ENCODE assay signal across 25 cellular contexts in genomic region chr4:7867191-7867590, GRCh38.
DNase-seq lines count a peak whose midpoint lies in the region; ATAC-seq, FAIRE-seq and TF ChIP-seq lines count a peak whose summit lies in the region.
"Had no signal": no experiment of that assay in that cellular context is flagged by ENCODE, and none has a peak within 500 bp of the region (broad histone marks: within the 10 kb centered on the region; RNA-seq: fewer than 3 reads in every experiment).

No MANE protein-coding gene starts in this region.

- TF ChIP-seq POLR2A in A549 (IDR thresholded peaks at IDR 0.05; ENCODE audit: low read length): no peak

- peaks cover 82% of the 10 kb centered on the region for H3K4me1 ChIP-seq in A549
- H3K4me1 ChIP-seq in ACC112 (ENCODE audit: control insufficient read depth, insufficient read depth, low read length, unreplicated experiment): peaks cover 59% of the 10 kb centered on the region

- CTCF ChIA-PET in A549 (lab: Yijun Ruan, JAX): interaction anchor here (0.9 to 6.6 kb wide), 3 partner anchors 63 to 110 kb away, joined by 3 to 39 read pairs (median 3); no protein-coding TSS in a partner anchor

- TF ChIP-seq RAD21 in A549 (conservative IDR thresholded peaks at IDR 0.05 in 1 of 2, IDR thresholded peaks at IDR 0.05 in 1 of 2): no peak

- H3K4me2 ChIP-seq in A549: peak overlapping the region; percentile 65
- H3K4me2 ChIP-seq: hepatocyte had no signal

- DNase-seq in A549 (ENCODE audit: low read depth in 1 of 2, low spot score in 1 of 2) (no peak), NCI-H82 treated with DMSO at 0.1 percent for 48 hours (lab: John Stamatoyannopoulos, UW; ENCODE audit: unreplicated experiment) (peak; percentile 23), brain microvascular endothelial cell (no peak), nucleus accumbens (lab: John Stamatoyannopoulos, UW) (no peak), NCI-H1105 treated with DMSO at 0.1 percent for 48 hours (lab: John Stamatoyannopoulos, UW) (no peak)
- no peak for DNase-seq in NK-92 treated with Interleukin-12 subunit alpha and Interleukin-12 subunit beta, amount 100 ng/mL, for 24 hours (lab: John Stamatoyannopoulos, UW)
- DNase-seq: activated effector memory CD4-positive, alpha-beta T cell treated with Interleukin-2 at 50 U/mL for 16 hours; activated naive CD8-positive, alpha-beta T cell treated with anti-CD3 and anti-CD28 coated beads, Interleukin-2, amount 10 ng/mL, durations not matched to agents 7 days and 5 days; AML-193; CD8-positive, alpha-beta memory T cell; DMS79; effector CD4-positive, alpha-beta T cell; foreskin melanocyte; mesendoderm; NCI-H187 treated with DMSO at 0.1 percent for 48 hours; NCI-H526 treated with DMSO at 0.1 percent for 48 hours; occipital lobe had no signal

- no peak for FAIRE-seq in A549 (lab: Jason Lieb, UNC)
- FAIRE-seq: GM18507 had no signal

- H3K36me3 ChIP-seq in ACC112 (ENCODE audit: insufficient read depth, low read length): peaks cover 57% of the 10 kb centered on the region
- H3K36me3 ChIP-seq in brain microvascular endothelial cell (replicated peaks): peaks cover 58% of the 10 kb centered on the region

- POLR2A ChIA-PET in A549 (lab: Yijun Ruan, JAX): no interaction called here

- TF ChIP-seq CTCF in A549 (IDR thresholded peaks at IDR 0.05) (no peak), brain microvascular endothelial cell (IDR thresholded peaks at IDR 0.05; ENCODE audit: low read depth, low read length, missing control alignments) (no peak)

- H3K27me3 ChIP-seq in ACC112 (ENCODE audit: insufficient read depth, low read length) (no peaks in the 10 kb centered on the region), brain microvascular endothelial cell (replicated peaks) (no peaks in the 10 kb centered on the region)
- H3K27me3 ChIP-seq: hepatocyte had no signal

- in situ Hi-C loops in brain microvascular endothelial cell (cut with HindIII; ENCODE audit: low pct_ligation_motif_present, low sequenced_read_pairs): no loop called here

- H3K27ac ChIP-seq in A549: peak overlapping the region; percentile 80 to 90
- peak overlapping the region; percentile 90 for H3K27ac ChIP-seq in ACC112 (ENCODE audit: low read depth, low read length)
- H3K27ac ChIP-seq in brain microvascular endothelial cell: peak overlapping the region; percentile 60
- H3K27ac ChIP-seq: hepatocyte, HL-60 had no signal

- no peak overlapping the region for H2AFZ ChIP-seq in ACC112 (ENCODE audit: low read length, unreplicated experiment)
- H2AFZ ChIP-seq: hepatocyte had no signal

- peaks cover 74% of the 10 kb centered on the region for H3K79me2 ChIP-seq in ACC112 (ENCODE audit: control insufficient read depth, insufficient read depth, low read length, unreplicated experiment)

- no peaks in the 10 kb centered on the region for H3K9me3 ChIP-seq in A549

- H3K4me3 ChIP-seq in A549 (no peak overlapping the region), ACC112 (ENCODE audit: low read depth, low read length) (no peak overlapping the region), brain microvascular endothelial cell (ENCODE audit: low read depth, low read length) (no peak overlapping the region)
- H3K4me3 ChIP-seq: hepatocyte had no signal

- no peak for TF ChIP-seq EP300 in A549 (IDR thresholded peaks at IDR 0.05)

- no peak for ATAC-seq in A549
- no peak for ATAC-seq in GM21619 (IDR thresholded peaks at IDR 0.05; ENCODE audit: unreplicated experiment)
- ATAC-seq: esophagus mucosa, left lobe of liver, Right ventricle myocardium inferior had no signal

- 80% methylated on average over 7 of the region's 7 CpGs for WGBS in A549 (ENCODE audit: missing lambda C conversion rate)

TF ChIP-seq in A549, 52 proteins besides CTCF, POLR2A, EP300 and RAD21:
- TF ChIP-seq HOXB13 (CRISPR knock-in tag; IDR thresholded peaks at IDR 0.05; ENCODE audit: low read depth) (no peak), RNF2 (IDR thresholded peaks at IDR 0.05; ENCODE audit: borderline replicate concordance, low read depth) (no peak), ZNF302 (CRISPR knock-in tag; IDR thresholded peaks at IDR 0.05) (no peak), CBX8 (IDR thresholded peaks at IDR 0.05) (no peak), ZSCAN20 (CRISPR knock-in tag; IDR thresholded peaks at IDR 0.05) (no peak), CEBPB (IDR thresholded peaks at IDR 0.05) (no peak), ZFP36 (IDR thresholded peaks at IDR 0.05; ENCODE audit: borderline replicate concordance, partially characterized antibody) (no peak), KDM5A (IDR thresholded peaks at IDR 0.05) (no peak), EHMT2 (IDR thresholded peaks at IDR 0.05; ENCODE audit: low read depth) (no peak), BCL3 (IDR thresholded peaks at IDR 0.05) (no peak), HDAC2 (IDR thresholded peaks at IDR 0.05) (no peak), HES2 (IDR thresholded peaks at IDR 0.05) (no peak), JUN (IDR thresholded peaks at IDR 0.05) (no peak), CBX2 (IDR thresholded peaks at IDR 0.05; ENCODE audit: borderline replicate concordance, low read depth) (no peak), NPAS2 (CRISPR knock-in tag; IDR thresholded peaks at IDR 0.05; ENCODE audit: borderline replicate concordance) (no peak)
- TF ChIP-seq, protein P1, sequence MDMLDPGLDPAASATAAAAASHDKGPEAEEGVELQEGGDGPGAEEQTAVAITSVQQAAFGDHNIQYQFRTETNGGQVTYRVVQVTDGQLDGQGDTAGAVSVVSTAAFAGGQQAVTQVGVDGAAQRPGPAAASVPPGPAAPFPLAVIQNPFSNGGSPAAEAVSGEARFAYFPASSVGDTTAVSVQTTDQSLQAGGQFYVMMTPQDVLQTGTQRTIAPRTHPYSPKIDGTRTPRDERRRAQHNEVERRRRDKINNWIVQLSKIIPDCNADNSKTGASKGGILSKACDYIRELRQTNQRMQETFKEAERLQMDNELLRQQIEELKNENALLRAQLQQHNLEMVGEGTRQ (IDR thresholded peaks at IDR 0.05): no peak
- TF ChIP-seq, protein P2, sequence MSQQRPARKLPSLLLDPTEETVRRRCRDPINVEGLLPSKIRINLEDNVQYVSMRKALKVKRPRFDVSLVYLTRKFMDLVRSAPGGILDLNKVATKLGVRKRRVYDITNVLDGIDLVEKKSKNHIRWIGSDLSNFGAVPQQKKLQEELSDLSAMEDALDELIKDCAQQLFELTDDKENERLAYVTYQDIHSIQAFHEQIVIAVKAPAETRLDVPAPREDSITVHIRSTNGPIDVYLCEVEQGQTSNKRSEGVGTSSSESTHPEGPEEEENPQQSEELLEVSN (IDR thresholded peaks at IDR 0.05; ENCODE audit: borderline replicate concordance, low read depth): no peak
- TF ChIP-seq, protein P3, sequence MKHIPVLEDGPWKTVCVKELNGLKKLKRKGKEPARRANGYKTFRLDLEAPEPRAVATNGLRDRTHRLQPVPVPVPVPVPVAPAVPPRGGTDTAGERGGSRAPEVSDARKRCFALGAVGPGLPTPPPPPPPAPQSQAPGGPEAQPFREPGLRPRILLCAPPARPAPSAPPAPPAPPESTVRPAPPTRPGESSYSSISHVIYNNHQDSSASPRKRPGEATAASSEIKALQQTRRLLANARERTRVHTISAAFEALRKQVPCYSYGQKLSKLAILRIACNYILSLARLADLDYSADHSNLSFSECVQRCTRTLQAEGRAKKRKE (CRISPR knock-in tag; IDR thresholded peaks at IDR 0.05; ENCODE audit: low read depth): no peak
TF ChIP-seq in A549: peak in this region for 0.
